Comparison of ENCODE assay signal across 8 cellular contexts in the genomic region with DNA sequence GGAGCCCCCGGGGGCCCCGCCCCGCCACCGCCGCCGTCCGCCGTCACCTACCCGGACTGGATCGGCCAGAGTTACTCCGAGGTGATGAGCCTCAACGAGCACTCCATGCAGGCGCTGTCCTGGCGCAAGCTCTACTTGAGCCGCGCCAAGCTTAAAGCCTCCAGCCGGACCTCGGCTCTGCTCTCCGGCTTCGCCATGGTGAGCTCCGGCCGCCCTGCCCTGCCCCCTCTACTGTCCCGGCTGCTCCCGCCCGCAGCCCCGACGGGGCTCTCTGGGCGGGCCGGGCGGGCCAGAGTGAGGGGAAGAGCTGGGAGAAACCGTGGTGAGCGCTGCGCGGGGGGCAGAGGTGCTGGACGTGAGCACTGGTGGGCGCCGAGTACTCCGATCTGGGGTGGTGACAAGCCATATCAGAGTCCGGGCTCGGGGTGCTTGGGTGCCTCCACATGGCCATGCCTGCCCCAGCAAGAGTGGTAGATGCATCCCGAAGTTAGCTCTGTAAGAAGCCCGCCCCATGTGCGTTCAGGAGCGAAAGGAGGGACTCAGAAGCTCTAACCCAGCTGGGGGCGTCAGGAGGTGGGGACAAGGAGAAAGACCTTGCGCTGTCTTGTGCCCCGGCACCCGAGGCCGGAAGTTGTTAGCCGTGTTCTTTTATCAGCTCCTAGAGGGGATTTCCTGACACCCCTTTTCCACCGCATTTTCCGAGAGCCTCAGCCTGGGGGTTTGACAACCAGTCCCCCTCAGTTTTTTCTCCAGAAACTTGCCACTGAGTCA. TPM values are rescaled to one million over a fixed set of nuclear protein-coding genes. Genes with fewer than 3 reads are reported as not detected.
A peak's percentile ranks its signal among the peaks of the same experiment; 100 is the strongest.
DNase-seq lines count a peak whose midpoint lies in the region; ATAC-seq and TF ChIP-seq lines count a peak whose summit lies in the region.

No MANE protein-coding gene starts in this region.

- H3K4me3 Mint-ChIP-seq in stimulated activated effector memory CD8-positive, alpha-beta T cell treated with anti-CD3 and anti-CD28 coated beads, Interleukin-12 subunit alpha, Interleukin-12 subunit beta, amount 100 ng/mL, for 72 hours, result peak overlapping the region; percentile 94

- H3K27ac Mint-ChIP-seq in stimulated activated effector memory CD8-positive, alpha-beta T cell treated with anti-CD3 and anti-CD28 coated beads, Interleukin-12 subunit alpha, Interleukin-12 subunit beta, amount 100 ng/mL, for 72 hours, result peak overlapping the region; percentile 95

- H3K36me3 Mint-ChIP-seq in stimulated activated effector memory CD8-positive, alpha-beta T cell treated with anti-CD3 and anti-CD28 coated beads, Interleukin-12 subunit alpha, Interleukin-12 subunit beta, amount 100 ng/mL, for 72 hours, result peaks cover 57% of the 10 kb centered on the region

- no peaks in the 10 kb centered on the region for H3K9me3 Mint-ChIP-seq in stimulated activated effector memory CD8-positive, alpha-beta T cell treated with anti-CD3 and anti-CD28 coated beads, Interleukin-12 subunit alpha, Interleukin-12 subunit beta, amount 100 ng/mL, for 72 hours

- peak; percentile 53 for TF ChIP-seq POLR2A in erythroblast (IDR thresholded peaks at IDR 0.05; ENCODE audit: low read length)

- peak; percentile 14; the same call in 1 of the 2 replicates for TF ChIP-seq CTCF in AG09319 (IDR thresholded peaks at IDR 0.05; ENCODE audit: low read depth, low read length)

- peaks cover 57% of the 10 kb centered on the region for H3K4me1 Mint-ChIP-seq in stimulated activated effector memory CD8-positive, alpha-beta T cell treated with anti-CD3 and anti-CD28 coated beads, Interleukin-12 subunit alpha, Interleukin-12 subunit beta, amount 100 ng/mL, for 72 hours

- peak; percentile 32 for ATAC-seq in GM18867 (IDR thresholded peaks at IDR 0.05; ENCODE audit: unreplicated experiment)
- ATAC-seq in HG03097 (IDR thresholded peaks at IDR 0.05; ENCODE audit: low FRiP score, unreplicated experiment), result peak; percentile 23
- peak; percentile 71 for ATAC-seq in stimulated activated effector memory CD8-positive, alpha-beta T cell treated with anti-CD3 and anti-CD28 coated beads, Interleukin-12 subunit alpha, Interleukin-12 subunit beta, amount 100 ng/mL, for 72 hours

- DNase-seq in AG09319 (ENCODE audit: extremely low read depth, low read depth) (no peak), NOMO-1 (lab: John Stamatoyannopoulos, UW; ENCODE audit: unreplicated experiment in 2 of 2) (peak; percentile 29 to 69), activated T-cell treated with anti-CD3 and anti-CD28 coated beads for 4 hours (peak; percentile 88), erythroblast (lab: John Stamatoyannopoulos, UW) (peak; percentile 73 to 77), myocyte (ENCODE audit: low read depth) (peak; percentile 68)
- DNase-seq in stimulated activated effector memory CD8-positive, alpha-beta T cell treated with anti-CD3 and anti-CD28 coated beads, Interleukin-12 subunit alpha, Interleukin-12 subunit beta, amount 100 ng/mL, for 72 hours (ENCODE audit: low spot score in 2 of 2), result peak; percentile 71 to 94

RNA-seq across cellular contexts. Expression of gene ORAI1, which starts 0.7 kb away (rescaled TPM):
- 16.7 and 27.7 TPM in 2 replicates for total RNA-seq in myocyte
- polyA plus RNA-seq in myocyte (2012), result 13.9 TPM

RNA-seq across cellular contexts. Expression of gene MORN3, which starts 42.4 kb away (rescaled TPM):
- not detected in 2 replicates for total RNA-seq in myocyte
- 0.44 TPM for polyA plus RNA-seq in myocyte (2012)

RNA-seq across cellular contexts. Expression of gene KDM2B, which starts 46.2 kb away (rescaled TPM):
- 22.0 and 32.4 TPM in 2 replicates for total RNA-seq in myocyte
- 12.2 TPM for polyA plus RNA-seq in myocyte (2012)
